Comparison of ENCODE assay signal across 8 cellular contexts in the genomic region with DNA sequence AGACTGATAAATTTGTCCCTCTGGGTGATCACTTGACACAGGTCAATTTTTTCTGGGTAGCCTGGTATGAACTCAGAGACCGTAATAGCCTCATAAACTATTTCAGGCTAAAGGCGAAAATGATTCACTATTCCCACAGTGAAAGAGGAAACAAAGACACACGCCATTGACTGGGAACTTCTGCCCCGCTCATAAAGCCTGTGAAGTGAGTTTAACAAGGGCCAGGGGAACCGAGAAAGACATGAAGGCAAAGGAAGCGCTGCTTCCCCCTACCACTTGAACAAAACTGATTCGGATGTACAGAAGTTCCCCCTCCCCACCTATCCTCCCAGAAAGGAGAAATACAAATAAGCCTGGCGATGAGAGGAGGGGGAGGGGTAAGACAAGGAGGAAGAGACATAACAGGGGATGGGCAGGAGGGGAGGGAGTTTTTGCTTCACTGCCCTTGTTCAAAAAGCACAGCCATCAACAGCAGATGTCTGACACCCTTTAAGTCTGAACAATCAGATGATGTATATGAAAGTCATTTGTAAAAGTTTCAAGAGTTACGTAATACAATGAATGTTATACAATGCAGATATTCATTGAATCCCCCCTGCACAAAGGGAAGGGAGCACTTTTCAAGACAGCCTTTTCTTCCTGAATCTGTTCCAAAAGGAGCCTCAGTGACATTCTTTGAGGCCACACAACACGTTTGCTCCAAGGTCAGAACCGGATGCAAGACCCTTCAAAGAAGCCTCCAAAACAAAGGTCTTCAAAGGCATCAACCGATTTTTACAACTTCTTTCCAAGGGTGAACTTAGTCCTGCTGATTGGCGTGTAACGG. TPM values are rescaled to one million over a fixed set of nuclear protein-coding genes. Genes with fewer than 3 reads are reported as not detected.
DNase-seq lines count a peak whose midpoint lies in the region; TF ChIP-seq lines count a peak whose summit lies in the region.

No MANE protein-coding gene starts in this region.

- peaks cover 9% of the 10 kb centered on the region for H3K4me1 ChIP-seq in HAP-1
- H3K4me1 ChIP-seq in Loucy (ENCODE audit: insufficient read depth, low read length, poor library complexity, severe bottlenecking): no peaks in the 10 kb centered on the region

- no peak overlapping the region; the same call in 1 of the 2 replicates for H2AFZ ChIP-seq in Loucy (ENCODE audit: low read length)

- in situ Hi-C loops in HAP-1 (cut with MboI; ENCODE audit: low sequenced_read_pairs): no loop called here

- H4K20me1 ChIP-seq in Loucy (ENCODE audit: insufficient read depth, low read length, poor library complexity, severe bottlenecking): no peaks in the 10 kb centered on the region

- H3K9me3 ChIP-seq in HAP-1 (no peaks in the 10 kb centered on the region), Loucy (ENCODE audit: insufficient read depth, low read depth, low read length) (no peaks in the 10 kb centered on the region)

- H3K79me2 ChIP-seq in Loucy (ENCODE audit: insufficient read depth, low read length): no peaks in the 10 kb centered on the region

- H3K9me2 ChIP-seq in Loucy (replicated peaks; ENCODE audit: low read depth, low read length): no peaks in the 10 kb centered on the region

- peaks cover 39% of the 10 kb centered on the region for H3K27me3 Mint-ChIP-seq in T-helper 1 cell treated with Interleukin-12 subunit alpha and Interleukin-12 subunit beta and Interleukin-4 antibody, amounts not matched to agents 30 μg/mL and 1 μg/mL, for 36 hours (ENCODE audit: low read depth)
- peaks cover 37% of the 10 kb centered on the region for H3K27me3 Mint-ChIP-seq in type B pancreatic cell

- no peak overlapping the region for H3K9ac ChIP-seq in Loucy (ENCODE audit: low read depth, low read length, poor library complexity, severe bottlenecking)

- peak overlapping the region; percentile 16 for H3K4me3 Mint-ChIP-seq in T-helper 1 cell treated with Interleukin-12 subunit alpha and Interleukin-12 subunit beta and Interleukin-4 antibody, amounts not matched to agents 30 μg/mL and 1 μg/mL, for 36 hours
- H3K4me3 Mint-ChIP-seq in type B pancreatic cell: peak overlapping the region; percentile 86

- no peaks in the 10 kb centered on the region for H3K36me3 Mint-ChIP-seq in T-helper 1 cell treated with Interleukin-12 subunit alpha and Interleukin-12 subunit beta and Interleukin-4 antibody, amounts not matched to agents 30 μg/mL and 1 μg/mL, for 36 hours (ENCODE audit: low read depth)
- H3K36me3 Mint-ChIP-seq in type B pancreatic cell: no peaks in the 10 kb centered on the region

- no peaks in the 10 kb centered on the region for H3K36me3 ChIP-seq in HAP-1 (replicated peaks)
- H3K36me3 ChIP-seq in Loucy (ENCODE audit: insufficient read depth, low read length): no peaks in the 10 kb centered on the region

- H3K9me3 Mint-ChIP-seq in T-helper 1 cell treated with Interleukin-12 subunit alpha and Interleukin-12 subunit beta and Interleukin-4 antibody, amounts not matched to agents 30 μg/mL and 1 μg/mL, for 36 hours: no peaks in the 10 kb centered on the region
- no peaks in the 10 kb centered on the region for H3K9me3 Mint-ChIP-seq in type B pancreatic cell

- no peak overlapping the region; the same call in 1 of the 2 replicates for H3K4me3 ChIP-seq in HAP-1
- no peak overlapping the region for H3K4me3 ChIP-seq in Loucy (ENCODE audit: low read length, poor library complexity, severe bottlenecking)

- peak overlapping the region; percentile 17 for H3K4me2 ChIP-seq in Loucy (ENCODE audit: low read depth, low read length, poor library complexity, severe bottlenecking)

- DNase-seq in T-helper 1 cell: no peak
- peak; percentile 10 to 23 for DNase-seq in HAP-1 (ENCODE audit: low spot score in 2 of 2)
- peak; percentile 57 for DNase-seq in dedifferentiated amniotic fluid mesenchymal stem cell (ENCODE audit: extremely low spot score)
- peak; percentile 81 for DNase-seq in medulla oblongata (ENCODE audit: extremely low spot score)
- DNase-seq in type B pancreatic cell (ENCODE audit: extremely low spot score, unreplicated experiment): no peak
- no peak for DNase-seq in stimulated activated CD4-positive, alpha-beta T cell treated with anti-CD3 and anti-CD28 coated beads, Interleukin-4, amount 100 ng/mL, for 24 hours

- no peaks in the 10 kb centered on the region for H3F3A ChIP-seq in Loucy (ENCODE audit: low read depth)

- no peak overlapping the region for H3K27ac Mint-ChIP-seq in T-helper 1 cell treated with Interleukin-12 subunit alpha and Interleukin-12 subunit beta and Interleukin-4 antibody, amounts not matched to agents 30 μg/mL and 1 μg/mL, for 36 hours
- peak overlapping the region; percentile 83 for H3K27ac Mint-ChIP-seq in type B pancreatic cell

- H3K27me3 ChIP-seq in HAP-1 (ENCODE audit: low read depth): no peaks in the 10 kb centered on the region
- no peaks in the 10 kb centered on the region for H3K27me3 ChIP-seq in Loucy (ENCODE audit: insufficient read depth, low read length, poor library complexity, severe bottlenecking)

- peaks cover 3% of the 10 kb centered on the region for H3K4me1 Mint-ChIP-seq in T-helper 1 cell treated with Interleukin-12 subunit alpha and Interleukin-12 subunit beta and Interleukin-4 antibody, amounts not matched to agents 30 μg/mL and 1 μg/mL, for 36 hours (ENCODE audit: low read depth)
- H3K4me1 Mint-ChIP-seq in type B pancreatic cell (ENCODE audit: unreplicated experiment): peaks cover 13% of the 10 kb centered on the region

- no peak for TF ChIP-seq CTCF in Loucy (conservative IDR thresholded peaks at IDR 0.05; ENCODE audit: low read length)
- no peak for TF ChIP-seq CTCF in type B pancreatic cell (conservative IDR thresholded peaks at IDR 0.05)

RNA-seq across cellular contexts. Expression of a gene that starts 0.7 kb away (rescaled TPM):
- total RNA-seq in type B pancreatic cell (ENCODE audit: low replicate concordance): 1.00 and 1.6 TPM in 2 replicates

Comparison
In these comparisons a context has a peak if more than half of its experiments do, and no peak if none do; other contexts are left out.
1. DNase-seq: peak in HAP-1 (2 of 2), dedifferentiated amniotic fluid mesenchymal stem cell (single experiment) and medulla oblongata (single experiment); none in T-helper 1 cell (0 of 5), type B pancreatic cell (single experiment) and stimulated activated CD4-positive, alpha-beta T cell treated with anti-CD3 and anti-CD28 coated beads, Interleukin-4, amount 100 ng/mL, for 24 hours (single experiment).